20 cellular contexts compared by ENCODE assay signal in the genomic region with DNA sequence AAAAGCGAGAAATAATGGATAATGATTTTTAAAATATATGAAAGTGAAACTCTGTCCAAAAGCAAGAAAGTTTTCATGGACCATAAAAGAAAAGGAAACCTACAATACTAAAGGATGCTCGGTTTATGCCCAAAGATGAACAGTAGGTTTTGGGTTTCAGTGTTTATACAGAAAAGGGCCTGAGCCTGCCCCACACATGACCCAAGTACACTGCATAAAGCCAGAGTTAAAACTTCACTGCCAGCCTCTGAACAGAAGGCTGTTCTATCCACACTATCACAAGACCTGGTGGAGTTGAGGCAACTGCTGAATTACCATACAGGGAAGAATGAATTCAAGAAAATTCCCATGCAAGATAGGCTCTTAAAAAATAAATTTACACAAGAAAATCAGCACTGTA.
DNase-seq lines count a peak whose midpoint lies in the region; ATAC-seq and TF ChIP-seq lines count a peak whose summit lies in the region.
"Had no signal": no experiment of that assay in that cellular context is flagged by ENCODE, and none has a peak within 500 bp of the region (broad histone marks: within the 10 kb centered on the region; RNA-seq: fewer than 3 reads in every experiment).

No MANE protein-coding gene starts in this region.

- in situ Hi-C loops in SK-MEL-5 (cut with HindIII; ENCODE audit: low pct_unique_long_range_greater_than_20kb, low sequenced_read_pairs): no loop called here

- DNase-seq in LHCN-M2 (ENCODE audit: low read depth) (peak; percentile 38), SK-MEL-5 (ENCODE audit: low read depth, low spot score) (peak; percentile 33), epithelial cell of prostate (ENCODE audit: low read depth, low spot score) (no peak), natural killer cell (no peak), medulla oblongata (ENCODE audit: extremely low spot score) (no peak)
- no peak for DNase-seq in stimulated activated CD4-positive, alpha-beta T cell treated with anti-CD3 and anti-CD28 coated beads, Interleukin-2, amount 100 ng/mL, for 24 hours
- DNase-seq: CD4-positive, CD25-positive, alpha-beta regulatory T cell; HCEC 1CT; Karpas-422; NCI-H1092 treated with DMSO at 0.1 percent for 48 hours; NCI-H1436; NCI-H187; NCI-H2081 treated with DMSO at 0.1 percent for 48 hours; NCI-H2171 treated with DMSO at 0.1 percent for 48 hours; NCI-H524; NCI-H774; Right ventricle myocardium superior had no signal

- H3K27me3 Mint-ChIP-seq in natural killer cell (ENCODE audit: low read depth in 2 of 2): no peaks in the 10 kb centered on the region

- no peak for ATAC-seq in GM21515 (IDR thresholded peaks at IDR 0.05; ENCODE audit: unreplicated experiment)
- ATAC-seq in natural killer cell: no peak

- H3K27ac Mint-ChIP-seq in natural killer cell: no peak overlapping the region
- H3K27ac Mint-ChIP-seq: CD4-positive, CD25-positive, alpha-beta regulatory T cell had no signal

- intact Hi-C loops in natural killer cell (cut with micrococcal nuclease): no loop called here

- H3K9me3 Mint-ChIP-seq in natural killer cell: no peaks in the 10 kb centered on the region

- H3K4me3 Mint-ChIP-seq in natural killer cell: no peak overlapping the region
- H3K4me3 Mint-ChIP-seq: CD4-positive, CD25-positive, alpha-beta regulatory T cell had no signal

- H3K36me3 Mint-ChIP-seq in natural killer cell: no peaks in the 10 kb centered on the region
- H3K36me3 Mint-ChIP-seq: CD4-positive, CD25-positive, alpha-beta regulatory T cell had no signal

- H3K4me1 Mint-ChIP-seq in natural killer cell: no peaks in the 10 kb centered on the region
- H3K4me1 Mint-ChIP-seq: CD4-positive, CD25-positive, alpha-beta regulatory T cell had no signal

- peak overlapping the region; percentile 36 for H3K27ac ChIP-seq in epithelial cell of prostate
- H3K27ac ChIP-seq: BLaER1, HL-60 had no signal

- no peak for TF ChIP-seq CTCF in natural killer cell (IDR thresholded peaks at IDR 0.05)

Comparison
In these comparisons a context has a peak if more than half of its experiments do, and no peak if none do; other contexts are left out.
1. DNase-seq: peak in LHCN-M2 (single experiment) and SK-MEL-5 (single experiment); none in epithelial cell of prostate (single experiment), stimulated activated CD4-positive, alpha-beta T cell treated with anti-CD3 and anti-CD28 coated beads, Interleukin-2, amount 100 ng/mL, for 24 hours (0 of 2), natural killer cell (single experiment) and medulla oblongata (single experiment).